ENCODE assay signal across 8 cellular contexts in the genomic region with DNA sequence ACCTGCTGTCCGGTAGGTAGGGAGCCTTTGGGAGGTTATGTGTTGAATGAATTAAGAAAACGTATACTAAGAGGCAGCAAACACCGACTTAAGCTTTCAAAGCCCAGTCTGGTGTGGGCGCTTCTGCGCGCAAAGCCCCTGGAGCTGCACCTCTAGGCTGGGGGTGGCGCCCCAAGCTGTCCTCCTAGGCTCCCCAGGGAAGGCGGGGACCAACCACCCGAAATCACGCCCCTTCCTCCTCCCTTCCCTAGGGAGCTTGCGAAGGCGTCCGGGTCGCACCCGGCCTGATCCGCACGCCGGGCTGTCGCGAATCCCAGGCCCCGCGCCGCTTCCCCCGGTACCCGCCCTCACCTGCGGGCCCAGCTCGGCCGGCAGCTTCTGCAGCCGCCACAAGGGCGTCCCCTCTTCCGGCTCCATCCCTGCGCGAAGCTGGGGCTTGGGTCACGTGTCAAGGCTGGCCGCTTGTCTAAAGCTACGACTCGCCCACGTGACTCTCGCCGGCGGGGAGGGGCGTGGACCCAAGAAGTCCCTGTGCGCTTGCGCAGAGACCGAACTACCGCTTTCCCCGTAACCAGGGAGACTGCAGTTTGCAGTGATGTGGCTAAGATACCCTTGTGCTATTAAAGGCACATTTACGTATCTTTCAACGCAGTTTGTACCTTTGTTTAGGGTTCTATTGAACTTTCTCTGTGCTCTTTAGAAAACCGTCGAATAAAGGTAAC. TPM values are rescaled to one million over a fixed set of nuclear protein-coding genes. Genes with fewer than 3 reads are reported as not detected.
DNase-seq lines count a peak whose midpoint lies in the region; ATAC-seq and TF ChIP-seq lines count a peak whose summit lies in the region.

COMMD8 (minus strand) TSS at position 468 of the 722 bp plus-strand sequence; CDS start at position 417, 51 bp downstream.

- ATAC-seq in GM19468 (IDR thresholded peaks at IDR 0.05; ENCODE audit: extremely low read depth, unreplicated experiment) = peak; percentile 95
- ATAC-seq in lower lobe of right lung = peak; percentile 99 to 100

- intact Hi-C loops in lower lobe of right lung (cut with DNase I) = no loop called here

- H3K4me1 ChIP-seq in lower lobe of right lung = peaks cover 5% of the 10 kb centered on the region

- H3K36me3 ChIP-seq in lower lobe of right lung = peaks cover 17% of the 10 kb centered on the region

- H3K4me3 ChIP-seq in lower lobe of right lung = peak within 1 kb of the TSS; percentile 97

- DNase-seq in COLO829 (ENCODE audit: low spot score) = peak; percentile 83
- DNase-seq in HS-5 (ENCODE audit: low read depth) = peak; percentile 76
- peak; percentile 73 for DNase-seq in NK-92 (lab: John Stamatoyannopoulos, UW; ENCODE audit: unreplicated experiment)
- peak; percentile 96 for DNase-seq in activated CD8-positive, alpha-beta memory T cell treated with anti-CD3 and anti-CD28 coated beads for 1 hour (ENCODE audit: extremely low read depth in 1 of 2, low read depth in 1 of 2)
- peak; percentile 98 for DNase-seq in effector CD4-positive, alpha-beta T cell
- DNase-seq in lower lobe of right lung = peak; percentile 99
- peak; percentile 96 to 97 (median 97) for DNase-seq in stimulated activated CD4-positive, alpha-beta T cell treated with anti-CD3 and anti-CD28 coated beads, TNF-alpha, amount 100 ng/mL, for 24 hours (ENCODE audit: low read depth in 3 of 3)

- peak within 1 kb of the TSS; percentile 88 for H3K27ac ChIP-seq in lower lobe of right lung

- H3K9me3 ChIP-seq in lower lobe of right lung = no peaks in the 10 kb centered on the region

- peak; percentile 42 for TF ChIP-seq CTCF in lower lobe of right lung (IDR thresholded peaks at IDR 0.05)

- no peaks in the 10 kb centered on the region for H3K27me3 ChIP-seq in lower lobe of right lung (ENCODE audit: low read depth)

RNA-seq across cellular contexts. Expression of gene COMMD8, which starts in this region (rescaled TPM):
- total RNA-seq in lower lobe of right lung = 14.5 TPM

Comparison
In these comparisons a context has a peak if more than half of its experiments do, and no peak if none do; other contexts are left out.
1. Peak in every context shown above with its lines: DNase-seq, ATAC-seq, H3K4me3 ChIP-seq and H3K27ac ChIP-seq.